ENCODE assay signal across 13 cellular contexts in genomic region chr19:46732966-46733692, GRCh38. TPM values are rescaled to one million over a fixed set of nuclear protein-coding genes. Genes with fewer than 3 reads are reported as not detected.
DNase-seq lines count a peak whose midpoint lies in the region; ATAC-seq and TF ChIP-seq lines count a peak whose summit lies in the region.
"Had no signal": no experiment of that assay in that cellular context is flagged by ENCODE, and none has a peak within 500 bp of the region (broad histone marks: within the 10 kb centered on the region; RNA-seq: fewer than 3 reads in every experiment).

No MANE protein-coding gene starts in this region.

- intact Hi-C loops in esophagus squamous epithelium (cut with DNase I) = no loop called here
- intact Hi-C loops in gastrocnemius medialis (cut with DNase I; ENCODE audit: low total_unique reads) = no loop called here

- no peak for TF ChIP-seq POLR2A in esophagus squamous epithelium (IDR thresholded peaks at IDR 0.05)
- no peak for TF ChIP-seq POLR2A in gastrocnemius medialis (IDR thresholded peaks at IDR 0.05)

- no peak for ATAC-seq in gastrocnemius medialis
- no peak for ATAC-seq in HG02610 (IDR thresholded peaks at IDR 0.05; ENCODE audit: unreplicated experiment)
- ATAC-seq: activated CD4-positive, alpha-beta T cell treated with anti-CD3 and anti-CD28 coated beads for 36 hours had no signal

- in situ Hi-C loops in gastrocnemius medialis (cut with MboI; ENCODE audit: low sequenced_read_pairs in 4 of 4) = no loop called here

- H3K27me3 ChIP-seq in esophagus squamous epithelium (no peaks in the 10 kb centered on the region), gastrocnemius medialis (no peaks in the 10 kb centered on the region)

- H3K4me3 ChIP-seq in esophagus squamous epithelium = no peak overlapping the region
- H3K4me3 ChIP-seq in gastrocnemius medialis = no peak overlapping the region
- H3K4me3 ChIP-seq: coronary artery had no signal

- H3K4me1 ChIP-seq in esophagus squamous epithelium (peaks cover 32 to 78% (median 36%) of the 10 kb centered on the region in 3 donors), gastrocnemius medialis (peaks cover 5 to 8% of the 10 kb centered on the region in 2 donors)

- peak overlapping the region; percentile 50 to 69 (median 62) for H3K27ac ChIP-seq in esophagus squamous epithelium
- H3K27ac ChIP-seq in gastrocnemius medialis = no peak overlapping the region

- 64 to 65% methylated on average over 7 to 17 of the region's 24 CpGs for WGBS in esophagus squamous epithelium, 2 donors

- peaks cover 39 to 100% (median 54%) of the 10 kb centered on the region in 3 donors for H3K36me3 ChIP-seq in esophagus squamous epithelium
- H3K36me3 ChIP-seq in gastrocnemius medialis = peaks cover 0 to 85% of the 10 kb centered on the region in 2 donors

- TF ChIP-seq CTCF in esophagus squamous epithelium (IDR thresholded peaks at IDR 0.05) (no peak), gastrocnemius medialis (IDR thresholded peaks at IDR 0.05 in 4 of 5, conservative IDR thresholded peaks at IDR 0.05 in 1 of 5) (no peak)

- peak; percentile 63 for DNase-seq in HK-2 (ENCODE audit: unreplicated experiment)
- DNase-seq in SIG-M5 (lab: John Stamatoyannopoulos, UW) = peak; percentile 50
- no peak for DNase-seq in esophagus squamous epithelium (lab: John Stamatoyannopoulos, UW)
- peak; percentile 28 to 48 for DNase-seq in gastrocnemius medialis
- DNase-seq in NCI-H69 (lab: John Stamatoyannopoulos, UW) = no peak
- no peak for DNase-seq in NAMALWA (ENCODE audit: low spot score)
- no peak for DNase-seq in NCI-H446 treated with DMSO at 0.1 percent for 48 hours (lab: John Stamatoyannopoulos, UW)
- DNase-seq: activated CD4-positive, alpha-beta T cell treated with anti-CD3 and anti-CD28 coated beads for 36 hours; activated gamma-delta T cell treated with Interleukin-2 at 50 U/mL for 16 hours; kidney glomerular epithelial cell; SHP77 had no signal

- H3K9me3 ChIP-seq in esophagus squamous epithelium (no peaks in the 10 kb centered on the region), gastrocnemius medialis (no peaks in the 10 kb centered on the region)

RNA-seq across cellular contexts. Expression of gene FKRP, which starts 12.7 kb away (rescaled TPM):
- total RNA-seq in esophagus squamous epithelium (10 to 100 TPM in 1 of 4 donors, 1 to 10 TPM in 3; 5.6 to 12.6 (median 9.3) TPM), gastrocnemius medialis (10 to 100 TPM; 16.5 to 23.0 (median 18.9) TPM)

RNA-seq across cellular contexts. Expression of gene STRN4, which starts 13.1 kb away (rescaled TPM):
- total RNA-seq in esophagus squamous epithelium = 10 to 100 TPM; 60.1 to 86.4 (median 69.7) TPM
- 10 to 100 TPM; 45.5 to 75.7 (median 57.9) TPM for total RNA-seq in gastrocnemius medialis

RNA-seq across cellular contexts. Expression of gene PRKD2, which starts 16.2 kb away (rescaled TPM):
- total RNA-seq in esophagus squamous epithelium = 10 to 100 TPM; 28.8 to 54.2 (median 31.8) TPM
- 1 to 10 TPM; 4.2 to 7.2 (median 6.1) TPM for total RNA-seq in gastrocnemius medialis

RNA-seq across cellular contexts. Expression of gene SLC1A5, which starts 55.3 kb away (rescaled TPM):
- total RNA-seq in esophagus squamous epithelium (100 to 1,000 TPM in 3 of 4 donors, 10 to 100 TPM in 1; 97.3 to 156 (median 114) TPM), gastrocnemius medialis (10 to 100 TPM in 3 of 4 donors, 1 to 10 TPM in 1; 7.6 to 18.5 (median 10.7) TPM)

Comparison
In these comparisons a context has a peak if more than half of its experiments do, and no peak if none do; other contexts are left out.
1. DNase-seq: peak in HK-2 (single experiment), SIG-M5 (single experiment) and gastrocnemius medialis (2 of 2); none in esophagus squamous epithelium (single experiment), NCI-H69 (single experiment), NAMALWA (single experiment) and NCI-H446 treated with DMSO at 0.1 percent for 48 hours (single experiment).
2. H3K27ac ChIP-seq: peak in esophagus squamous epithelium (4 of 4); none in gastrocnemius medialis (0 of 4).